8 cellular contexts compared by ENCODE assay signal in the genomic region with DNA sequence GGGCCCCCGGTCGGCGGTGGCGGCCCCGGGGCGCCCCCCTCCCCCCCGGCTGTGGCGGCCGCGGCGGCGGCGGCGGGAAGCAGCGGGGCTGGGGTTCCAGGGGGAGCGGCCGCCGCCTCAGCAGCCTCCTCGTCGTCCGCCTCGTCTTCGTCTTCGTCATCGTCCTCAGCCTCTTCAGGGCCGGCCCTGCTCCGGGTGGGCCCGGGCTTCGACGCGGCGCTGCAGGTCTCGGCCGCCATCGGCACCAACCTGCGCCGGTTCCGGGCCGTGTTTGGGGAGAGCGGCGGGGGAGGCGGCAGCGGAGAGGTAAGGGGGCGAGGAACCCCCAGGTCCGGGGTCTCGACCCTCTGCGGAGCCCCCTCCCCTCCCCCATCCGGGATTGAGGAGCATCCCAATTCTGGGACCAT. TPM values are rescaled to one million over a fixed set of nuclear protein-coding genes. Genes with fewer than 3 reads are reported as not detected.
DNase-seq lines count a peak whose midpoint lies in the region; ATAC-seq and TF ChIP-seq lines count a peak whose summit lies in the region.

No MANE protein-coding gene starts in this region.

- H3K36me3 ChIP-seq in BLaER1 treated with 17β-estradiol and CSF1 and Interleukin-3, amounts not matched to agents 10 nM and 100 nM: peaks cover 0 to 26% (median 1%) of the 10 kb centered on the region in 11 experiments; a peak in 7 of 22 replicates
- H3K36me3 ChIP-seq in KOPT-K1 (ENCODE audit: insufficient read depth, low read length) (peaks cover 28% of the 10 kb centered on the region), gastrocnemius medialis (no peaks in the 10 kb centered on the region)

- H4K20me1 ChIP-seq in BLaER1 treated with 17β-estradiol and CSF1 and Interleukin-3, amounts not matched to agents 10 nM and 100 nM: peaks cover 42 to 51% (median 47%) of the 10 kb centered on the region in 11 experiments

- no peak for TF ChIP-seq POLR2A in gastrocnemius medialis (IDR thresholded peaks at IDR 0.05)

- DNase-seq in activated gamma-delta T cell treated with Interleukin-2 at 50 U/mL for 16 hours (peak; percentile 48), left ventricle myocardium superior (peak; percentile 53), gastrocnemius medialis (no peak), cerebellum (ENCODE audit: low spot score) (no peak), GF-D8 (lab: John Stamatoyannopoulos, UW) (no peak)

- H3K9ac ChIP-seq in BLaER1 treated with 17β-estradiol and CSF1 and Interleukin-3, amounts not matched to agents 10 nM and 100 nM: peak overlapping the region; percentile 89 to 95 (median 93)

- intact Hi-C loops in left ventricle myocardium superior (cut with micrococcal nuclease): no loop called here
- intact Hi-C loops in gastrocnemius medialis (cut with DNase I; ENCODE audit: low total_unique reads): loop anchor here (1.0 to 5.0 kb wide), 2 partner anchors 35 to 69 kb away; a partner anchor contains a TSS

- no peaks in the 10 kb centered on the region for H3K9me3 ChIP-seq in BLaER1 treated with 17β-estradiol and CSF1 and Interleukin-3, amounts not matched to agents 10 nM and 100 nM (replicated peaks in 1 of 11)
- H3K9me3 ChIP-seq in KOPT-K1 (ENCODE audit: insufficient read depth, low read length, poor library complexity, severe bottlenecking): no peaks in the 10 kb centered on the region
- H3K9me3 ChIP-seq in gastrocnemius medialis: no peaks in the 10 kb centered on the region

- peak overlapping the region; percentile 72 to 90 (median 88) for H3K27ac ChIP-seq in BLaER1 treated with 17β-estradiol and CSF1 and Interleukin-3, amounts not matched to agents 10 nM and 100 nM
- H3K27ac ChIP-seq in KOPT-K1 (ENCODE audit: low read depth, low read length, poor library complexity, severe bottlenecking) (peak overlapping the region; percentile 89), gastrocnemius medialis (peak overlapping the region; percentile 86 to 92 (median 90))

- TF ChIP-seq CTCF in gastrocnemius medialis (IDR thresholded peaks at IDR 0.05 in 4 of 5, conservative IDR thresholded peaks at IDR 0.05 in 1 of 5): no peak

- H3K4me3 ChIP-seq in BLaER1 treated with 17β-estradiol and CSF1 and Interleukin-3, amounts not matched to agents 10 nM and 100 nM: peak overlapping the region; percentile 95 to 100 (median 98)
- H3K4me3 ChIP-seq in gastrocnemius medialis: peak overlapping the region; percentile 92 to 97 (median 96)

- in situ Hi-C loops in gastrocnemius medialis (cut with MboI; ENCODE audit: low sequenced_read_pairs in 4 of 4): no loop called here

- H3K27me3 ChIP-seq in BLaER1 treated with 17β-estradiol and CSF1 and Interleukin-3, amounts not matched to agents 10 nM and 100 nM: no peaks in the 10 kb centered on the region
- no peaks in the 10 kb centered on the region for H3K27me3 ChIP-seq in gastrocnemius medialis

- peaks cover 35 to 49% (median 45%) of the 10 kb centered on the region in 10 experiments for H3K4me1 ChIP-seq in BLaER1 treated with 17β-estradiol and CSF1 and Interleukin-3, amounts not matched to agents 10 nM and 100 nM
- peaks cover 46 to 55% of the 10 kb centered on the region in 2 donors for H3K4me1 ChIP-seq in gastrocnemius medialis

- ATAC-seq in GM21447 (IDR thresholded peaks at IDR 0.05; ENCODE audit: unreplicated experiment): peak; percentile 2
- no peak for ATAC-seq in left ventricle myocardium superior
- ATAC-seq in gastrocnemius medialis: peak; percentile 32 to 42

- H3K4me2 ChIP-seq in BLaER1 treated with 17β-estradiol and CSF1 and Interleukin-3, amounts not matched to agents 10 nM and 100 nM: peak overlapping the region; percentile 86 to 97 (median 94)

RNA-seq across cellular contexts. Expression of a gene that starts 0.3 kb away (rescaled TPM):
- total RNA-seq in left ventricle myocardium superior (21.1 TPM), gastrocnemius medialis (10 to 100 TPM; 24.3 to 55.6 (median 27.9) TPM), cerebellum (111 TPM)

RNA-seq across cellular contexts. Expression of a gene that starts 35.2 kb away (rescaled TPM):
- total RNA-seq in left ventricle myocardium superior: 756 TPM
- 10 to 100 TPM; 46.9 to 90.6 (median 55.4) TPM for total RNA-seq in gastrocnemius medialis
- 56.3 TPM for total RNA-seq in cerebellum

Comparison
In these comparisons a context has a peak if more than half of its experiments do, and no peak if none do; other contexts are left out.
1. DNase-seq: peak in activated gamma-delta T cell treated with Interleukin-2 at 50 U/mL for 16 hours (single experiment) and left ventricle myocardium superior (single experiment); none in gastrocnemius medialis (0 of 2), cerebellum (single experiment) and GF-D8 (single experiment).
2. Peak in every context shown above with its lines, with median percentiles within 50 percentile points of each other: H3K27ac ChIP-seq.